ENCODE assay signal across 1 cellular context in the genomic region with DNA sequence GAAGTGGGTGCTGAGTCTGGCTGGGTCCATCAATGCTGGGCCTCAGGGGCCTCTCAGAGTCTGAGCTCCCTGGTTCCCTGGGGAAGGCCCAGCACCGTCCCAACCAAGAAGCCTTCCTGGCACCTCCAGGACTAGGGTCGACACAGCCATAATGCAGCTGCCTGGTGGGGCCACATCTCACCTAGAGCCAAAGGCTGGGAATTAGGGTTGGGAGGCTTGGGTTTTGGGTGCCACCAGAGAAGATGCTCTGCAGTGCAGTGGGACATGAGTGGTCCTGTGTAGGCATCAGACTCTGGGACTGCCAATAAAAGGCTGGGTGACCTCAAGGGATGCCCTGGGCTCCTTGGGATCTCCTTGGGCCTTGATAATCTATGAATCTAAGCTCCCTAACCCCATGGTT.
TF ChIP-seq lines count a peak whose summit lies in the region.

No MANE protein-coding gene starts in this region.

TF ChIP-seq in H1, 55 proteins besides CTCF, POLR2A, EP300 and RAD21:
- TF ChIP-seq ASH2L (IDR thresholded peaks at IDR 0.05; ENCODE audit: low read length) (no peak), HDAC6 (IDR thresholded peaks at IDR 0.05; ENCODE audit: low read depth, low read length) (no peak), BCL11A (IDR thresholded peaks at IDR 0.05; ENCODE audit: low read depth in 2 of 2, low read length in 2 of 2) (no peak), MAFK (IDR thresholded peaks at IDR 0.05; ENCODE audit: low read depth, low read length) (no peak), TAF7 (optimal IDR thresholded peaks at IDR 0.05; ENCODE audit: borderline replicate concordance, low read depth, low read length) (no peak), TAF1 (IDR thresholded peaks at IDR 0.05; ENCODE audit: low read depth, low read length) (no peak), CHD1 (IDR thresholded peaks at IDR 0.05; ENCODE audit: low read depth, low read length) (no peak), SAP30 (IDR thresholded peaks at IDR 0.05; ENCODE audit: insufficient read depth, insufficient replicate concordance, low read length) (no peak), CEBPB (IDR thresholded peaks at IDR 0.05; ENCODE audit: low read depth, low read length) (no peak), SIX5 (IDR thresholded peaks at IDR 0.05; ENCODE audit: low read depth, low read length) (no peak), ZNF274 (IDR thresholded peaks at IDR 0.05; ENCODE audit: borderline replicate concordance, extremely low read depth, low read length) (no peak)
- TF ChIP-seq, protein P1, sequence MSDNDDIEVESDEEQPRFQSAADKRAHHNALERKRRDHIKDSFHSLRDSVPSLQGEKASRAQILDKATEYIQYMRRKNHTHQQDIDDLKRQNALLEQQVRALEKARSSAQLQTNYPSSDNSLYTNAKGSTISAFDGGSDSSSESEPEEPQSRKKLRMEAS (IDR thresholded peaks at IDR 0.05), result no peak
